8 cellular contexts compared by ENCODE assay signal in genomic region chr1:209354111-209354839, GRCh38.
A peak's percentile ranks its signal among the peaks of the same experiment; 100 is the strongest.
DNase-seq lines count a peak whose midpoint lies in the region; ATAC-seq and TF ChIP-seq lines count a peak whose summit lies in the region.

No MANE protein-coding gene starts in this region.

- H3K4me3 Mint-ChIP-seq in activated naive CD8-positive, alpha-beta T cell treated with anti-CD3 and anti-CD28 coated beads, Interleukin-2, amount 10 ng/mL, durations not matched to agents 7 days and 5 days, result no peak overlapping the region

- no peaks in the 10 kb centered on the region for H3K36me3 Mint-ChIP-seq in activated naive CD8-positive, alpha-beta T cell treated with anti-CD3 and anti-CD28 coated beads, Interleukin-2, amount 10 ng/mL, durations not matched to agents 7 days and 5 days

- H3K9me3 Mint-ChIP-seq in activated naive CD8-positive, alpha-beta T cell treated with anti-CD3 and anti-CD28 coated beads, Interleukin-2, amount 10 ng/mL, durations not matched to agents 7 days and 5 days, result no peaks in the 10 kb centered on the region

- no peak overlapping the region for H3K4me3 ChIP-seq in HFF-Myc (replicated peaks; ENCODE audit: low read depth, low read length)
- no peak overlapping the region for H3K4me3 ChIP-seq in SJCRH30

- in situ Hi-C loops in G401 (cut with HindIII; ENCODE audit: low sequenced_read_pairs), result no loop called here

- H3K27ac ChIP-seq in SJCRH30, result peak overlapping the region; percentile 83

- no peak overlapping the region for H3K27ac Mint-ChIP-seq in activated naive CD8-positive, alpha-beta T cell treated with anti-CD3 and anti-CD28 coated beads, Interleukin-2, amount 10 ng/mL, durations not matched to agents 7 days and 5 days

- no peaks in the 10 kb centered on the region for H3K36me3 ChIP-seq in SJCRH30

- no peaks in the 10 kb centered on the region for H3K4me1 Mint-ChIP-seq in activated naive CD8-positive, alpha-beta T cell treated with anti-CD3 and anti-CD28 coated beads, Interleukin-2, amount 10 ng/mL, durations not matched to agents 7 days and 5 days

- intact Hi-C loops in cardiac septum (cut with DNase I), result no loop called here

- TF ChIP-seq CTCF in HFF-Myc (IDR thresholded peaks at IDR 0.05; ENCODE audit: low read depth, low read length, missing control alignments), result peak; percentile 95

- POLR2A ChIA-PET in activated naive CD8-positive, alpha-beta T cell treated with anti-CD3 and anti-CD28 coated beads, Interleukin-2, amount 10 ng/mL, durations not matched to agents 7 days and 5 days (lab: Charles Lee), result no interaction called here

- DNase-seq in G401 (ENCODE audit: low spot score) (peak; percentile 94), HFF-Myc (ENCODE audit: extremely low read depth, low read depth) (peak; percentile 81), MV-4-11 (lab: John Stamatoyannopoulos, UW) (peak; percentile 64), SJCRH30 (peak; percentile 96 to 99), cardiac septum (ENCODE audit: low spot score) (peak; percentile 77), pulmonary artery endothelial cell (ENCODE audit: low read depth, low spot score) (peak; percentile 50)
- DNase-seq in activated naive CD8-positive, alpha-beta T cell treated with anti-CD3 and anti-CD28 coated beads, Interleukin-2, amount 10 ng/mL, durations not matched to agents 7 days and 5 days, result peak; percentile 36

- no peaks in the 10 kb centered on the region for H3K27me3 ChIP-seq in SJCRH30

- ATAC-seq in activated naive CD8-positive, alpha-beta T cell treated with anti-CD3 and anti-CD28 coated beads, Interleukin-2, amount 10 ng/mL, durations not matched to agents 7 days and 5 days (ENCODE audit: low read depth), result peak; percentile 77
- no peak for ATAC-seq in GM19035 (IDR thresholded peaks at IDR 0.05; ENCODE audit: unreplicated experiment)

- peaks cover 5% of the 10 kb centered on the region for H3K27me3 Mint-ChIP-seq in activated naive CD8-positive, alpha-beta T cell treated with anti-CD3 and anti-CD28 coated beads, Interleukin-2, amount 10 ng/mL, durations not matched to agents 7 days and 5 days

- no peaks in the 10 kb centered on the region for H3K9me3 ChIP-seq in SJCRH30 (replicated peaks)

- H3K4me1 ChIP-seq in SJCRH30, result peaks cover 56% of the 10 kb centered on the region

Comparison
In these comparisons a context has a peak if more than half of its experiments do, and no peak if none do; other contexts are left out.
1. DNase-seq: peak in every context shown above with its lines; median percentile 98 in SJCRH30; 94 in G401; 81 in HFF-Myc; 77 in cardiac septum; 64 in MV-4-11; 50 in pulmonary artery endothelial cell; 36 in activated naive CD8-positive, alpha-beta T cell treated with anti-CD3 and anti-CD28 coated beads, Interleukin-2, amount 10 ng/mL, durations not matched to agents 7 days and 5 days.